In genomic region chr4:64368741-64369140, GRCh38 we compare ENCODE assay signal across 29 cellular contexts. TPM values are rescaled to one million over a fixed set of nuclear protein-coding genes. Genes with fewer than 3 reads are reported as not detected.
"Had no signal": no experiment of that assay in that cellular context is flagged by ENCODE, and none has a peak within 500 bp of the region (broad histone marks: within the 10 kb centered on the region; RNA-seq: fewer than 3 reads in every experiment).

No MANE protein-coding gene starts in this region.

- H3K27me3 ChIP-seq: stomach, suprapubic skin, testis, thyroid gland, tibial artery, tibial nerve, transverse colon, upper lobe of left lung, upper lobe of right lung, uterus, vagina had no signal

- H3K9me3 ChIP-seq: suprapubic skin, testis, thoracic aorta, thyroid gland, tibial artery, tibial nerve, transverse colon, upper lobe of left lung, upper lobe of right lung, uterus, vagina had no signal

- H3K4me1 ChIP-seq: stomach, suprapubic skin, testis, thyroid gland, tibial artery, tibial nerve, transverse colon, upper lobe of left lung, upper lobe of right lung, uterus, vagina had no signal

- H3K4me3 ChIP-seq: stomach, suprapubic skin, testis, thoracic aorta, thyroid gland, tibial artery, tibial nerve, transverse colon, upper lobe of left lung, upper lobe of right lung, uterus, vagina had no signal

- H3K36me3 ChIP-seq: stomach, suprapubic skin, thoracic aorta, thyroid gland, tibial artery, tibial nerve, transverse colon, upper lobe of left lung, upper lobe of right lung, uterus, vagina had no signal

- H3K27ac ChIP-seq: stomach, suprapubic skin, testis, thoracic aorta, thyroid gland, tibial artery, tibial nerve, transverse colon, upper lobe of left lung, upper lobe of right lung, uterus, vagina had no signal

- DNase-seq: stimulated activated CD4-positive, alpha-beta T cell treated with anti-CD3 and anti-CD28 coated beads, Interleukin-2, amount 100 ng/mL, for 48 hours; stimulated activated CD4-positive, alpha-beta T cell treated with anti-CD3 and anti-CD28 coated beads, Interleukin-4, amount 100 ng/mL, for 1 hour; stimulated activated CD4-positive, alpha-beta T cell treated with anti-CD3 and anti-CD28 coated beads, Interleukin-4, amount 100 ng/mL, for 24 hours; stimulated activated CD4-positive, alpha-beta T cell treated with anti-CD3 and anti-CD28 coated beads, Interleukin-4, amount 100 ng/mL, for 4 hours; stimulated activated CD8-positive, alpha-beta memory T cell treated with anti-CD3 and anti-CD28 coated beads, Interleukin-4, amount 100 ng/mL, for 48 hours; stimulated activated naive B cell treated with anti-CD40 and anti-IgM and Interleukin-4, amounts not matched to agents 10 μg/mL and 1 μg/mL and 100 μg/mL, for 72 hours; stimulated activated naive CD4-positive, alpha-beta T cell; stimulated activated naive CD4-positive, alpha-beta T cell treated with Interleukin-2 at 50 U/mL for 16 hours; stimulated activated naive CD8-positive, alpha-beta T cell treated with anti-CD3 and anti-CD28 coated beads, Interleukin-15, amount 100 ng/mL, for 72 hours; stimulated activated naive CD8-positive, alpha-beta T cell treated with anti-CD3 and anti-CD28 coated beads, Interleukin-15, Interleukin-2, amounts not matched to agents 100 U/mL and 50 U/mL, for 24 hours; stomach; substantia nigra; testis; thyroid gland; tibial artery; transverse colon; trophoblast cell; upper lobe of left lung; upper lobe of right lung; uterus had no signal

- ATAC-seq: stimulated activated effector memory CD8-positive, alpha-beta T cell treated with anti-CD3 and anti-CD28 coated beads, Interleukin-12 subunit alpha, Interleukin-12 subunit beta, amount 100 ng/mL, for 72 hours; stimulated activated memory B cell treated with anti-CD40 and anti-IgM and Interleukin-4, amounts not matched to agents 10 μg/mL and 1 μg/mL and 100 μg/mL, for 72 hours; stimulated activated naive B cell treated with anti-CD40 and anti-IgM and Interleukin-4, amounts not matched to agents 10 μg/mL and 1 μg/mL and 100 μg/mL, for 72 hours; stimulated activated naive CD8-positive, alpha-beta T cell treated with anti-CD3 and anti-CD28 coated beads, Interleukin-15, amount 100 ng/mL, for 72 hours; stimulated activated naive CD8-positive, alpha-beta T cell treated with anti-CD3 and anti-CD28 coated beads, Interleukin-15, Interleukin-2, amounts not matched to agents 100 U/mL and 50 U/mL, for 24 hours; upper lobe of right lung had no signal

RNA-seq across cellular contexts. Expression of gene TECRL, which starts 40.5 kb away (rescaled TPM):
- total RNA-seq: subcutaneous adipose tissue, suprapubic skin, temporal lobe, thoracic aorta, thyroid gland, tibial nerve, transverse colon, upper lobe of left lung, upper lobe of right lung, uterus, vagina had no signal
- polyA plus RNA-seq: urinary bladder had no signal
